16 cellular contexts compared by ENCODE assay signal in genomic region chr7:150721970-150722373, GRCh38. TPM values are rescaled to one million over a fixed set of nuclear protein-coding genes. Genes with fewer than 3 reads are reported as not detected.
DNase-seq lines count a peak whose midpoint lies in the region; ATAC-seq and TF ChIP-seq lines count a peak whose summit lies in the region.
"Had no signal": no experiment of that assay in that cellular context is flagged by ENCODE, and none has a peak within 500 bp of the region (broad histone marks: within the 10 kb centered on the region; RNA-seq: fewer than 3 reads in every experiment).

No MANE protein-coding gene starts in this region.

- peak overlapping the region; percentile 52 to 84 (median 63) for H3K4me3 Mint-ChIP-seq in CD4-positive, CD25-positive, alpha-beta regulatory T cell
- peak overlapping the region; percentile 66 for H3K4me3 Mint-ChIP-seq in natural killer cell
- H3K4me3 Mint-ChIP-seq: memory B cell had no signal

- H3K9me3 Mint-ChIP-seq in CD4-positive, CD25-positive, alpha-beta regulatory T cell, result peaks cover under 1 to 31% (median 4%) of the 10 kb centered on the region in 7 donors
- peaks cover 3% of the 10 kb centered on the region in 2 donors for H3K9me3 Mint-ChIP-seq in natural killer cell

- peaks cover 82% of the 10 kb centered on the region for H3K36me3 Mint-ChIP-seq in CD4-positive, CD25-positive, alpha-beta regulatory T cell
- peaks cover 47% of the 10 kb centered on the region for H3K36me3 Mint-ChIP-seq in natural killer cell

- peaks cover 0 to 6% of the 10 kb centered on the region in 2 experiments for H3K9me3 ChIP-seq in CD4-positive, CD25-positive, alpha-beta regulatory T cell (ENCODE audit: control insufficient read depth in 2 of 2, low read length in 2 of 2)
- H3K9me3 ChIP-seq in KOPT-K1 (ENCODE audit: insufficient read depth, low read length, poor library complexity, severe bottlenecking), result peaks cover 32% of the 10 kb centered on the region
- H3K9me3 ChIP-seq in esophagus muscularis mucosa, result peaks cover 0 to 8% (median 2%) of the 10 kb centered on the region in 4 donors
- H3K9me3 ChIP-seq in ovary, result no peaks in the 10 kb centered on the region
- no peaks in the 10 kb centered on the region for H3K9me3 ChIP-seq in prostate gland

- H3K27ac Mint-ChIP-seq in CD4-positive, CD25-positive, alpha-beta regulatory T cell, result peak overlapping the region; percentile 11 to 93 (median 84)
- H3K27ac Mint-ChIP-seq in natural killer cell, result peak overlapping the region; percentile 67 to 92
- H3K27ac Mint-ChIP-seq: memory B cell had no signal

- TF ChIP-seq CTCF in esophagus muscularis mucosa (IDR thresholded peaks at IDR 0.05) (no peak), natural killer cell (IDR thresholded peaks at IDR 0.05) (no peak), ovary (IDR thresholded peaks at IDR 0.05) (no peak), prostate gland (IDR thresholded peaks at IDR 0.05) (no peak)

- H3K4me1 Mint-ChIP-seq in CD4-positive, CD25-positive, alpha-beta regulatory T cell, result peaks cover 47 to 76% (median 61%) of the 10 kb centered on the region in 4 donors
- peaks cover 80 to 82% of the 10 kb centered on the region in 2 donors for H3K4me1 Mint-ChIP-seq in natural killer cell

- no peaks in the 10 kb centered on the region for H3K27me3 Mint-ChIP-seq in CD4-positive, CD25-positive, alpha-beta regulatory T cell
- no peaks in the 10 kb centered on the region for H3K27me3 Mint-ChIP-seq in natural killer cell (ENCODE audit: low read depth in 2 of 2)

- peaks cover 61% of the 10 kb centered on the region for H3K4me1 ChIP-seq in CD4-positive, CD25-positive, alpha-beta regulatory T cell (ENCODE audit: control insufficient read depth, insufficient read depth, low read length, poor library complexity, severe bottlenecking)
- H3K4me1 ChIP-seq in esophagus muscularis mucosa (peaks cover 0 to 12% (median 0%) of the 10 kb centered on the region in 4 donors), ovary (ENCODE audit: insufficient read depth) (no peaks in the 10 kb centered on the region), prostate gland (replicated peaks) (no peaks in the 10 kb centered on the region)

- DNase-seq in CD4-positive, CD25-positive, alpha-beta regulatory T cell, result no peak
- DNase-seq in esophagus muscularis mucosa (ENCODE audit: extremely low spot score), result no peak
- DNase-seq in natural killer cell, result no peak
- DNase-seq in ovary, result no peak
- DNase-seq in H4 (ENCODE audit: low spot score), result no peak
- no peak for DNase-seq in prostate gland (ENCODE audit: low spot score)
- DNase-seq in NK-92 treated with Interleukin-12 subunit alpha and Interleukin-12 subunit beta, amount 100 ng/mL, for 24 hours (lab: John Stamatoyannopoulos, UW), result no peak
- DNase-seq: brain microvascular endothelial cell, dorsolateral prefrontal cortex, GDM1, NCI-H1436 treated with DMSO at 0.1 percent for 48 hours had no signal

- ATAC-seq in CD4-positive, CD25-positive, alpha-beta regulatory T cell (ENCODE audit: low read depth in 2 of 2), result no peak
- ATAC-seq in natural killer cell, result no peak
- ATAC-seq: esophagus mucosa had no signal

- TF ChIP-seq EP300 in esophagus muscularis mucosa (IDR thresholded peaks at IDR 0.05) (no peak), ovary (IDR thresholded peaks at IDR 0.05) (no peak)

- peak overlapping the region; percentile 53 for H3K4me3 ChIP-seq in CD4-positive, CD25-positive, alpha-beta regulatory T cell (ENCODE audit: low read depth, low read length)
- H3K4me3 ChIP-seq in esophagus muscularis mucosa (no peak overlapping the region), ovary (no peak overlapping the region), prostate gland (no peak overlapping the region)

- 87% methylated on average over 11 of the region's 11 CpGs for WGBS in esophagus muscularis mucosa
- 86 to 87% (median 86%) methylated on average over 11 of the region's 11 CpGs for WGBS in ovary, 3 donors
- WGBS in prostate gland, result 85% methylated on average over 11 of the region's 11 CpGs

- intact Hi-C loops in esophagus muscularis mucosa (cut with DNase I) (no loop called here), natural killer cell (cut with micrococcal nuclease) (no loop called here), ovary (cut with DNase I) (no loop called here), prostate gland (cut with DNase I) (no loop called here)

- no peaks in the 10 kb centered on the region for H3K27me3 ChIP-seq in CD4-positive, CD25-positive, alpha-beta regulatory T cell (ENCODE audit: control insufficient read depth, insufficient read depth, low read length)
- H3K27me3 ChIP-seq in esophagus muscularis mucosa (peaks cover 0 to 12% (median 0%) of the 10 kb centered on the region in 4 donors), ovary (no peaks in the 10 kb centered on the region), prostate gland (replicated peaks; ENCODE audit: insufficient read depth) (no peaks in the 10 kb centered on the region)
- H3K27me3 ChIP-seq: brain microvascular endothelial cell had no signal

- TF ChIP-seq POLR2A in esophagus muscularis mucosa (IDR thresholded peaks at IDR 0.05; ENCODE audit: low read depth), result no peak
- TF ChIP-seq POLR2A in ovary (IDR thresholded peaks at IDR 0.05), result no peak
- TF ChIP-seq POLR2A in prostate gland (IDR thresholded peaks at IDR 0.05), result no peak

- no peak overlapping the region for H3K27ac ChIP-seq in CD4-positive, CD25-positive, alpha-beta regulatory T cell (ENCODE audit: insufficient read depth, low read length, poor library complexity, severe bottlenecking)
- H3K27ac ChIP-seq in KOPT-K1 (ENCODE audit: low read depth, low read length, poor library complexity, severe bottlenecking) (peak overlapping the region; percentile 99), esophagus muscularis mucosa (replicated peaks in 1 of 4) (peak overlapping the region; percentile 31 to 59 (median 48)), ovary (no peak overlapping the region), prostate gland (no peak overlapping the region)
- H3K27ac ChIP-seq: brain microvascular endothelial cell had no signal

- peaks cover 63% of the 10 kb centered on the region for H3K36me3 ChIP-seq in CD4-positive, CD25-positive, alpha-beta regulatory T cell (ENCODE audit: control insufficient read depth, insufficient read depth, low read length)
- peaks cover 99% of the 10 kb centered on the region for H3K36me3 ChIP-seq in KOPT-K1 (ENCODE audit: insufficient read depth, low read length)
- peaks cover 0 to 20% (median 5%) of the 10 kb centered on the region in 4 donors for H3K36me3 ChIP-seq in esophagus muscularis mucosa
- H3K36me3 ChIP-seq in ovary, result no peaks in the 10 kb centered on the region
- no peaks in the 10 kb centered on the region for H3K36me3 ChIP-seq in prostate gland
- H3K36me3 ChIP-seq: brain microvascular endothelial cell had no signal

RNA-seq across cellular contexts. Expression of gene GIMAP1, which starts 5.6 kb away (rescaled TPM):
- 17.1 TPM for total RNA-seq in CD4-positive, CD25-positive, alpha-beta regulatory T cell
- 10 to 100 TPM; 48.4 to 90.0 (median 64.6) TPM for polyA plus RNA-seq in CD4-positive, CD25-positive, alpha-beta regulatory T cell
- 10 to 100 TPM in 2 of 4 donors, 1 to 10 TPM in 2; 6.6 to 13.0 (median 8.5) TPM for total RNA-seq in esophagus muscularis mucosa
- total RNA-seq in natural killer cell, result 10 to 100 TPM; 11.1 to 23.9 (median 13.3) TPM
- total RNA-seq in ovary, result 1 to 10 TPM in 6 of 7 donors, under 1 TPM in 1; 0.58 to 3.1 (median 1.9) TPM
- polyA plus RNA-seq in ovary, result 1 to 10 TPM; 5.5 to 6.2 TPM
- total RNA-seq in H4 (2014; rRNA removed; shearing (Covaris generic)), result not detected in 2 replicates
- 1 to 10 TPM; 3.9 to 4.2 TPM for total RNA-seq in prostate gland
- total RNA-seq: RPMI7951 had no signal
- polyA plus RNA-seq: neural cell had no signal

RNA-seq across cellular contexts. Expression of gene GIMAP5, which starts 15.2 kb away (rescaled TPM):
- 37.4 TPM for total RNA-seq in CD4-positive, CD25-positive, alpha-beta regulatory T cell
- polyA plus RNA-seq in CD4-positive, CD25-positive, alpha-beta regulatory T cell, result 100 to 1,000 TPM; 249 to 539 (median 320) TPM
- total RNA-seq in esophagus muscularis mucosa, result 10 to 100 TPM; 26.9 to 48.2 (median 28.6) TPM
- 10 to 100 TPM; 29.2 to 64.1 (median 35.3) TPM for total RNA-seq in natural killer cell
- 1 to 10 TPM; 1.7 to 7.9 (median 5.6) TPM for total RNA-seq in ovary
- 10 to 100 TPM; 19.3 to 39.7 TPM for polyA plus RNA-seq in ovary
- 0.12 and 1.2 TPM in 2 replicates for total RNA-seq in H4 (2014; rRNA removed; shearing (Covaris generic))
- total RNA-seq in prostate gland, result 10 to 100 TPM; 11.1 to 15.1 TPM
- total RNA-seq: RPMI7951 had no signal
- polyA plus RNA-seq: neural cell had no signal

RNA-seq across cellular contexts. Expression of gene GIMAP2, which starts 36.5 kb away (rescaled TPM):
- 95.1 TPM for total RNA-seq in CD4-positive, CD25-positive, alpha-beta regulatory T cell
- 100 to 1,000 TPM in 2 of 4 donors, 10 to 100 TPM in 2; 79.0 to 142 (median 110) TPM for polyA plus RNA-seq in CD4-positive, CD25-positive, alpha-beta regulatory T cell
- total RNA-seq in esophagus muscularis mucosa (1 to 10 TPM; 5.4 to 9.7 (median 6.5) TPM), natural killer cell (10 to 100 TPM; 47.5 to 77.5 (median 61.0) TPM), ovary (10 to 100 TPM in 3 of 7 donors, 1 to 10 TPM in 4; 6.0 to 13.3 (median 10.0) TPM), prostate gland (10 to 100 TPM in 1 of 2 donors, 1 to 10 TPM in 1; 6.6 to 16.1 TPM)
- 10 to 100 TPM; 14.4 to 19.4 TPM for polyA plus RNA-seq in ovary
- 19.7 and 22.0 TPM in 2 replicates for total RNA-seq in H4 (2014; rRNA removed; shearing (Covaris generic))
- polyA plus RNA-seq: neural cell had no signal

Comparison
In these comparisons a context has a peak if more than half of its experiments do, and no peak if none do; other contexts are left out.
1. H3K27ac ChIP-seq: peak in KOPT-K1 (single experiment) and esophagus muscularis mucosa (4 of 4); none in CD4-positive, CD25-positive, alpha-beta regulatory T cell (single experiment), ovary (0 of 2) and prostate gland (0 of 2).